ENCODE assay signal across 1 cellular context in the genomic region with DNA sequence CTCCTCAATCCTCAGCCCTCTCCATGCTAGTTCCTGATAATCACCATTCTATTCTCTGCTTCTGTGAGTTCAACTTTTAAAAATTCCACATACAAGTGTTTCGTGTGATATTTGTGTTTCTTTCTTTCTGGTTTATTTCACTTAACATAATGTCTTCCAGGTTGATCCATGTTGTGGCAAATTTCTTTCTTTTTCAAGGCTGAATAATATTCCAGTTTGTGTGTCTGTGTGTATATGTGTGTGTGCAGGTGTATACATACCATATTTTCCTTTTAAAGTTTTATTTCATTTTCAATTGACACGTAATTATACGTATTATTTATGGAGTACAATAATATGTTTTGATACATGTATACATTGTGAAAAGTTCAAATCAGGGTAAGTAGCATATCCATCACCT.
TF ChIP-seq lines count a peak whose summit lies in the region.

No MANE protein-coding gene starts in this region.

TF ChIP-seq in K562, 482 proteins besides CTCF, POLR2A, EP300 and RAD21 (continued from another document):
- TF ChIP-seq, protein P1, sequence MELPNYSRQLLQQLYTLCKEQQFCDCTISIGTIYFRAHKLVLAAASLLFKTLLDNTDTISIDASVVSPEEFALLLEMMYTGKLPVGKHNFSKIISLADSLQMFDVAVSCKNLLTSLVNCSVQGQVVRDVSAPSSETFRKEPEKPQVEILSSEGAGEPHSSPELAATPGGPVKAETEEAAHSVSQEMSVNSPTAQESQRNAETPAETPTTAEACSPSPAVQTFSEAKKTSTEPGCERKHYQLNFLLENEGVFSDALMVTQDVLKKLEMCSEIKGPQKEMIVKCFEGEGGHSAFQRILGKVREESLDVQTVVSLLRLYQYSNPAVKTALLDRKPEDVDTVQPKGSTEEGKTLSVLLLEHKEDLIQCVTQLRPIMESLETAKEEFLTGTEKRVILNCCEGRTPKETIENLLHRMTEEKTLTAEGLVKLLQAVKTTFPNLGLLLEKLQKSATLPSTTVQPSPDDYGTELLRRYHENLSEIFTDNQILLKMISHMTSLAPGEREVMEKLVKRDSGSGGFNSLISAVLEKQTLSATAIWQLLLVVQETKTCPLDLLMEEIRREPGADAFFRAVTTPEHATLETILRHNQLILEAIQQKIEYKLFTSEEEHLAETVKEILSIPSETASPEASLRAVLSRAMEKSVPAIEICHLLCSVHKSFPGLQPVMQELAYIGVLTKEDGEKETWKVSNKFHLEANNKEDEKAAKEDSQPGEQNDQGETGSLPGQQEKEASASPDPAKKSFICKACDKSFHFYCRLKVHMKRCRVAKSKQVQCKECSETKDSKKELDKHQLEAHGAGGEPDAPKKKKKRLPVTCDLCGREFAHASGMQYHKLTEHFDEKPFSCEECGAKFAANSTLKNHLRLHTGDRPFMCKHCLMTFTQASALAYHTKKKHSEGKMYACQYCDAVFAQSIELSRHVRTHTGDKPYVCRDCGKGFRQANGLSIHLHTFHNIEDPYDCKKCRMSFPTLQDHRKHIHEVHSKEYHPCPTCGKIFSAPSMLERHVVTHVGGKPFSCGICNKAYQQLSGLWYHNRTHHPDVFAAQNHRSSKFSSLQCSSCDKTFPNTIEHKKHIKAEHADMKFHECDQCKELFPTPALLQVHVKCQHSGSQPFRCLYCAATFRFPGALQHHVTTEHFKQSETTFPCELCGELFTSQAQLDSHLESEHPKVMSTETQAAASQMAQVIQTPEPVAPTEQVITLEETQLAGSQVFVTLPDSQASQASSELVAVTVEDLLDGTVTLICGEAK (IDR thresholded peaks at IDR 0.05): no peak
- TF ChIP-seq, protein P1 (CRISPR knock-in tag; IDR thresholded peaks at IDR 0.05): no peak
- TF ChIP-seq PHF21A (IDR thresholded peaks at IDR 0.05; ENCODE audit: borderline replicate concordance, low read depth): no peak
